In genomic region chr12:121301876-121302275, GRCh38 we compare ENCODE assay signal across 17 cellular contexts. TPM values are rescaled to one million over a fixed set of nuclear protein-coding genes. Genes with fewer than 3 reads are reported as not detected.
DNase-seq lines count a peak whose midpoint lies in the region; ATAC-seq and TF ChIP-seq lines count a peak whose summit lies in the region.
"Had no signal": no experiment of that assay in that cellular context is flagged by ENCODE, and none has a peak within 500 bp of the region (broad histone marks: within the 10 kb centered on the region; RNA-seq: fewer than 3 reads in every experiment).

No MANE protein-coding gene starts in this region.

- peaks cover 48% of the 10 kb centered on the region for H3K4me1 Mint-ChIP-seq in CD14-positive monocyte
- peaks cover 0 to 18% (median 4%) of the 10 kb centered on the region in 7 donors for H3K4me1 Mint-ChIP-seq in naive thymus-derived CD4-positive, alpha-beta T cell

- H3K4me1 ChIP-seq in naive thymus-derived CD4-positive, alpha-beta T cell (ENCODE audit: control insufficient read depth in 2 of 2, insufficient read depth in 2 of 2, low read length in 2 of 2) = peaks cover 4 to 7% of the 10 kb centered on the region in 2 donors

- H3K27ac ChIP-seq in naive thymus-derived CD4-positive, alpha-beta T cell (ENCODE audit: low read depth, low read length) = no peak overlapping the region
- H3K27ac ChIP-seq: PC-9 had no signal

- DNase-seq in CD14-positive monocyte (ENCODE audit: low spot score) (peak; percentile 53), LHCN-M2 (ENCODE audit: low read depth) (peak; percentile 11), epithelial cell of esophagus (ENCODE audit: low read depth) (peak; percentile 9), NCI-H524 (lab: John Stamatoyannopoulos, UW) (no peak), dedifferentiated amniotic fluid mesenchymal stem cell (ENCODE audit: extremely low spot score) (no peak), posterior cingulate gyrus (no peak)
- no peak for DNase-seq in naive thymus-derived CD4-positive, alpha-beta T cell
- no peak for DNase-seq in activated naive CD4-positive, alpha-beta T cell treated with Interleukin-2 at 50 U/mL for 16 hours
- DNase-seq: CD8-positive, alpha-beta T cell; DND-41; GF-D8; Kasumi-1; NCI-H1436 treated with DMSO at 0.1 percent for 48 hours; NCI-H226; PC-9; SK-N-SH had no signal

- intact Hi-C loops in CD14-positive monocyte (cut with micrococcal nuclease) (no loop called here), posterior cingulate gyrus (cut with DNase I) (no loop called here)
- intact Hi-C loops in naive thymus-derived CD4-positive, alpha-beta T cell (cut with micrococcal nuclease) = no loop called here

- H3K36me3 Mint-ChIP-seq in CD14-positive monocyte = no peaks in the 10 kb centered on the region
- H3K36me3 Mint-ChIP-seq in naive thymus-derived CD4-positive, alpha-beta T cell = no peaks in the 10 kb centered on the region
- H3K36me3 Mint-ChIP-seq: CD8-positive, alpha-beta T cell had no signal

- CTCF ChIA-PET in naive thymus-derived CD4-positive, alpha-beta T cell (lab: Charles Lee) = no interaction called here

- H3K27me3 Mint-ChIP-seq in CD14-positive monocyte (ENCODE audit: low read depth in 3 of 3) = peaks cover 0 to 1% (median 0%) of the 10 kb centered on the region in 3 donors
- H3K27me3 Mint-ChIP-seq in naive thymus-derived CD4-positive, alpha-beta T cell = peaks cover 0 to 4% (median 0%) of the 10 kb centered on the region in 5 donors

- peak overlapping the region; percentile 24 to 76 for H3K4me3 Mint-ChIP-seq in CD14-positive monocyte
- H3K4me3 Mint-ChIP-seq in naive thymus-derived CD4-positive, alpha-beta T cell = no peak overlapping the region
- H3K4me3 Mint-ChIP-seq: CD8-positive, alpha-beta T cell had no signal

- POLR2A ChIA-PET in naive thymus-derived CD4-positive, alpha-beta T cell (lab: Charles Lee) = no interaction called here

- no peak for TF ChIP-seq CTCF in CD14-positive monocyte (IDR thresholded peaks at IDR 0.05)
- no peak for TF ChIP-seq CTCF in epithelial cell of esophagus (IDR thresholded peaks at IDR 0.05; ENCODE audit: insufficient read depth, low read depth, low read length, missing control alignments)

- peak; percentile 61 for ATAC-seq in naive thymus-derived CD4-positive, alpha-beta T cell
- ATAC-seq: CD8-positive, alpha-beta T cell; Right ventricle myocardium inferior had no signal

- H3K9me3 ChIP-seq in naive thymus-derived CD4-positive, alpha-beta T cell (ENCODE audit: control insufficient read depth in 2 of 3, low read length in 3 of 3) = no peaks in the 10 kb centered on the region
- H3K9me3 ChIP-seq: SK-N-SH had no signal

- peaks cover 0 to 2% (median 0%) of the 10 kb centered on the region in 7 donors for H3K9me3 Mint-ChIP-seq in CD14-positive monocyte
- H3K9me3 Mint-ChIP-seq in naive thymus-derived CD4-positive, alpha-beta T cell = no peaks in the 10 kb centered on the region
- H3K9me3 Mint-ChIP-seq: CD8-positive, alpha-beta T cell had no signal

- H3K36me3 ChIP-seq in naive thymus-derived CD4-positive, alpha-beta T cell (ENCODE audit: control insufficient read depth in 2 of 3, insufficient read depth in 3 of 3, low read length in 3 of 3) = no peaks in the 10 kb centered on the region

- H3K4me3 ChIP-seq in epithelial cell of esophagus (ENCODE audit: low read length) = no peak overlapping the region
- H3K4me3 ChIP-seq in naive thymus-derived CD4-positive, alpha-beta T cell (ENCODE audit: low read length) = no peak overlapping the region
- H3K4me3 ChIP-seq: PC-9 had no signal

- H3K27ac Mint-ChIP-seq in CD14-positive monocyte = peak overlapping the region; percentile 82 to 95 (median 91)
- H3K27ac Mint-ChIP-seq in naive thymus-derived CD4-positive, alpha-beta T cell = no peak overlapping the region
- H3K27ac Mint-ChIP-seq: CD8-positive, alpha-beta T cell had no signal

- no peaks in the 10 kb centered on the region for H3K27me3 ChIP-seq in naive thymus-derived CD4-positive, alpha-beta T cell (ENCODE audit: control insufficient read depth in 2 of 2, insufficient read depth in 2 of 2, low read length in 2 of 2)

RNA-seq across cellular contexts. Expression of gene CAMKK2, which starts 5.4 kb away (rescaled TPM):
- 10 to 100 TPM; 55.6 to 71.0 TPM for polyA plus RNA-seq in CD14-positive monocyte
- total RNA-seq in LHCN-M2 (2014; rRNA removed) = 13.5 and 14.2 TPM in 2 replicates
- polyA plus RNA-seq in LHCN-M2 (2012) = 16.7 TPM
- total RNA-seq in naive thymus-derived CD4-positive, alpha-beta T cell = 10 to 100 TPM; 15.5 to 38.7 (median 18.1) TPM
- polyA plus RNA-seq in naive thymus-derived CD4-positive, alpha-beta T cell = 10 to 100 TPM; 13.9 to 14.6 TPM

RNA-seq across cellular contexts. Expression of gene ANAPC5, which starts 50.3 kb away (rescaled TPM):
- 100 to 1,000 TPM in 1 of 2 donors, 10 to 100 TPM in 1; 67.3 to 114 TPM for polyA plus RNA-seq in CD14-positive monocyte
- 131 and 137 TPM in 2 replicates for total RNA-seq in LHCN-M2 (2014; rRNA removed)
- polyA plus RNA-seq in LHCN-M2 (2012) = 64.3 TPM
- 100 to 1,000 TPM; 114 to 148 (median 141) TPM for total RNA-seq in naive thymus-derived CD4-positive, alpha-beta T cell
- 100 to 1,000 TPM in 1 of 2 donors, 10 to 100 TPM in 1; 88.1 to 172 TPM for polyA plus RNA-seq in naive thymus-derived CD4-positive, alpha-beta T cell

Comparison
In these comparisons a context has a peak if more than half of its experiments do, and no peak if none do; other contexts are left out.
1. DNase-seq: peak in CD14-positive monocyte (single experiment), LHCN-M2 (single experiment) and epithelial cell of esophagus (single experiment); none in naive thymus-derived CD4-positive, alpha-beta T cell (0 of 9), activated naive CD4-positive, alpha-beta T cell treated with Interleukin-2 at 50 U/mL for 16 hours (single experiment), NCI-H524 (0 of 2), dedifferentiated amniotic fluid mesenchymal stem cell (single experiment) and posterior cingulate gyrus (0 of 10).
2. H3K27ac Mint-ChIP-seq: peak in CD14-positive monocyte (7 of 7); none in naive thymus-derived CD4-positive, alpha-beta T cell (0 of 9).
3. H3K4me3 Mint-ChIP-seq: peak in CD14-positive monocyte (2 of 2); none in naive thymus-derived CD4-positive, alpha-beta T cell (0 of 10).